Comparison of ENCODE assay signal across 1 cellular context in the genomic region with DNA sequence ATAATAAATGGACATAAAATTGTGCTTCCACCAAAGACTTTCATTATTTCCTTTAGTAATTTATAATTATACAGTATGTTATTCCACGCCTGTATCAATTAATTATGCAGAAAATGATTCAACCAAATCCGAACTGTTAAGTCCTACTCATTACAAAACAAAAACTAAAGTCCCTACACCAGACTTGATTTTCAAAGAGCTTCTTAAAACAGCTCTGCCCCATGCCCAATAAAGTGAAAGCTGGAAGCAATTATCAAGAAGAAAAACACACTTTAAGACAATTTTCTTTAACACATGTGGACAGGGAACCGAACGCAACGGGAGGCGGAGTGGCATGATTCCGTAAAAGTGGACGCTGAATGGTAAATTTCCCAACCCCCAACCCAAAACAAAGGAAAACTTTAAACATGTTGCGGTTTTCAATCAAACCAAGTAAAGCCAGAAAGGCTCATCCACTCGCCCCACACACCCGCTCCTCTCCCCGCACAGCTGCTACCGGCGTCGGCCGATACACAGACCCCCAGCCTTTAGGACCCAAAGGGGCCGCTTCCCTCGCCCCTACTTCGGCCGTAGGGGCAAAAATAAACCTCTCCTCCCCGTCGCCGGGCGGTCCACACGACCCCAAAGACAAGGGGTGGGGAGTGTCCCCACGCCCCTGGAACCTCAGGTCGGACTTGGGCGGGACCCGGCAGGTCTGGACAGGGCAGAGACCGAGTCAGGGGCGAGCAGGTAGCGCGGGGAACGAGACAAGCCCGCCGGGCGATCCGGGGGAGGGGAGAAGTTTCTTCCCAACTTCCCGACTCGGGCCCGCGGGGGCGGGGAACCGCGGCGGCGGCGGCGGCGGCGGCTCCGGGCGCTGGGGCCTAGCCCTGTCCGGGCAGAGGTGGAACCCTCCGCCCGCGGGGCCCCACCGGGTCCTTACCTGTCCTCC.
A peak's percentile ranks its signal among the peaks of the same experiment; 100 is the strongest.
TF ChIP-seq lines count a peak whose summit lies in the region.

No MANE protein-coding gene starts in this region.

TF ChIP-seq in HepG2, 621 proteins besides CTCF, POLR2A, EP300 and RAD21 (continued from another document and continues in another):
- TF ChIP-seq NR2C2 (CRISPR knock-in tag; IDR thresholded peaks at IDR 0.05; ENCODE audit: borderline replicate concordance): peak; percentile 10; the same call in 1 of the 2 replicates
- no peak for TF ChIP-seq EEA1 (CRISPR knock-in tag; IDR thresholded peaks at IDR 0.05; ENCODE audit: borderline replicate concordance)
- TF ChIP-seq, protein P1, sequence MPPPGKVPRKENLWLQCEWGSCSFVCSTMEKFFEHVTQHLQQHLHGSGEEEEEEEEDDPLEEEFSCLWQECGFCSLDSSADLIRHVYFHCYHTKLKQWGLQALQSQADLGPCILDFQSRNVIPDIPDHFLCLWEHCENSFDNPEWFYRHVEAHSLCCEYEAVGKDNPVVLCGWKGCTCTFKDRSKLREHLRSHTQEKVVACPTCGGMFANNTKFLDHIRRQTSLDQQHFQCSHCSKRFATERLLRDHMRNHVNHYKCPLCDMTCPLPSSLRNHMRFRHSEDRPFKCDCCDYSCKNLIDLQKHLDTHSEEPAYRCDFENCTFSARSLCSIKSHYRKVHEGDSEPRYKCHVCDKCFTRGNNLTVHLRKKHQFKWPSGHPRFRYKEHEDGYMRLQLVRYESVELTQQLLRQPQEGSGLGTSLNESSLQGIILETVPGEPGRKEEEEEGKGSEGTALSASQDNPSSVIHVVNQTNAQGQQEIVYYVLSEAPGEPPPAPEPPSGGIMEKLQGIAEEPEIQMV (CRISPR knock-in tag; IDR thresholded peaks at IDR 0.05; ENCODE audit: low read depth): no peak
- no peak; the same call in 1 of the 2 replicates for TF ChIP-seq ISX (CRISPR knock-in tag; conservative IDR thresholded peaks at IDR 0.05)
- TF ChIP-seq, protein P2, sequence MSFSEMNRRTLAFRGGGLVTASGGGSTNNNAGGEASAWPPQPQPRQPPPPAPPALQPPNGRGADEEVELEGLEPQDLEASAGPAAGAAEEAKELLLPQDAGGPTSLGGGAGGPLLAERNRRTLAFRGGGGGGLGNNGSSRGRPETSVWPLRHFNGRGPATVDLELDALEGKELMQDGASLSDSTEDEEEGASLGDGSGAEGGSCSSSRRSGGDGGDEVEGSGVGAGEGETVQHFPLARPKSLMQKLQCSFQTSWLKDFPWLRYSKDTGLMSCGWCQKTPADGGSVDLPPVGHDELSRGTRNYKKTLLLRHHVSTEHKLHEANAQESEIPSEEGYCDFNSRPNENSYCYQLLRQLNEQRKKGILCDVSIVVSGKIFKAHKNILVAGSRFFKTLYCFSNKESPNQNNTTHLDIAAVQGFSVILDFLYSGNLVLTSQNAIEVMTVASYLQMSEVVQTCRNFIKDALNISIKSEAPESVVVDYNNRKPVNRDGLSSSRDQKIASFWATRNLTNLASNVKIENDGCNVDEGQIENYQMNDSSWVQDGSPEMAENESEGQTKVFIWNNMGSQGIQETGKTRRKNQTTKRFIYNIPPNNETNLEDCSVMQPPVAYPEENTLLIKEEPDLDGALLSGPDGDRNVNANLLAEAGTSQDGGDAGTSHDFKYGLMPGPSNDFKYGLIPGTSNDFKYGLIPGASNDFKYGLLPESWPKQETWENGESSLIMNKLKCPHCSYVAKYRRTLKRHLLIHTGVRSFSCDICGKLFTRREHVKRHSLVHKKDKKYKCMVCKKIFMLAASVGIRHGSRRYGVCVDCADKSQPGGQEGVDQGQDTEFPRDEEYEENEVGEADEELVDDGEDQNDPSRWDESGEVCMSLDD (CRISPR knock-in tag; IDR thresholded peaks at IDR 0.05; ENCODE audit: borderline replicate concordance): 0 out of 2 replicates have a peak, but pooled peaks have one; percentile 10
- TF ChIP-seq ZNF619 (CRISPR knock-in tag; IDR thresholded peaks at IDR 0.05): peak; percentile 29; the same call in 1 of the 2 replicates
- TF ChIP-seq ZNF224 (CRISPR knock-in tag; IDR thresholded peaks at IDR 0.05): 0 out of 2 replicates have a peak, but pooled peaks have one; percentile 4
- TF ChIP-seq ZNF329 (CRISPR knock-in tag; IDR thresholded peaks at IDR 0.05; ENCODE audit: low read depth): peak; percentile 50; the same call in 1 of the 2 replicates
- TF ChIP-seq MYC (CRISPR knock-in tag; IDR thresholded peaks at IDR 0.05; ENCODE audit: borderline replicate concordance): 0 out of 2 replicates have a peak, but pooled peaks have one; percentile 11
- 0 out of 2 replicates have a peak, but pooled peaks have one; percentile 4 for TF ChIP-seq NCOA2 (CRISPR knock-in tag; IDR thresholded peaks at IDR 0.05)
- 0 out of 2 replicates have a peak, but pooled peaks have one; percentile 34 for TF ChIP-seq EED (CRISPR knock-in tag; IDR thresholded peaks at IDR 0.05)
- TF ChIP-seq, protein P3, sequence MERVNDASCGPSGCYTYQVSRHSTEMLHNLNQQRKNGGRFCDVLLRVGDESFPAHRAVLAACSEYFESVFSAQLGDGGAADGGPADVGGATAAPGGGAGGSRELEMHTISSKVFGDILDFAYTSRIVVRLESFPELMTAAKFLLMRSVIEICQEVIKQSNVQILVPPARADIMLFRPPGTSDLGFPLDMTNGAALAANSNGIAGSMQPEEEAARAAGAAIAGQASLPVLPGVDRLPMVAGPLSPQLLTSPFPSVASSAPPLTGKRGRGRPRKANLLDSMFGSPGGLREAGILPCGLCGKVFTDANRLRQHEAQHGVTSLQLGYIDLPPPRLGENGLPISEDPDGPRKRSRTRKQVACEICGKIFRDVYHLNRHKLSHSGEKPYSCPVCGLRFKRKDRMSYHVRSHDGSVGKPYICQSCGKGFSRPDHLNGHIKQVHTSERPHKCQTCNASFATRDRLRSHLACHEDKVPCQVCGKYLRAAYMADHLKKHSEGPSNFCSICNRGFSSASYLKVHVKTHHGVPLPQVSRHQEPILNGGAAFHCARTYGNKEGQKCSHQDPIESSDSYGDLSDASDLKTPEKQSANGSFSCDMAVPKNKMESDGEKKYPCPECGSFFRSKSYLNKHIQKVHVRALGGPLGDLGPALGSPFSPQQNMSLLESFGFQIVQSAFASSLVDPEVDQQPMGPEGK (CRISPR knock-in tag; IDR thresholded peaks at IDR 0.05): peak; percentile 12; the same call in 1 of the 2 replicates
- TF ChIP-seq, protein P4, sequence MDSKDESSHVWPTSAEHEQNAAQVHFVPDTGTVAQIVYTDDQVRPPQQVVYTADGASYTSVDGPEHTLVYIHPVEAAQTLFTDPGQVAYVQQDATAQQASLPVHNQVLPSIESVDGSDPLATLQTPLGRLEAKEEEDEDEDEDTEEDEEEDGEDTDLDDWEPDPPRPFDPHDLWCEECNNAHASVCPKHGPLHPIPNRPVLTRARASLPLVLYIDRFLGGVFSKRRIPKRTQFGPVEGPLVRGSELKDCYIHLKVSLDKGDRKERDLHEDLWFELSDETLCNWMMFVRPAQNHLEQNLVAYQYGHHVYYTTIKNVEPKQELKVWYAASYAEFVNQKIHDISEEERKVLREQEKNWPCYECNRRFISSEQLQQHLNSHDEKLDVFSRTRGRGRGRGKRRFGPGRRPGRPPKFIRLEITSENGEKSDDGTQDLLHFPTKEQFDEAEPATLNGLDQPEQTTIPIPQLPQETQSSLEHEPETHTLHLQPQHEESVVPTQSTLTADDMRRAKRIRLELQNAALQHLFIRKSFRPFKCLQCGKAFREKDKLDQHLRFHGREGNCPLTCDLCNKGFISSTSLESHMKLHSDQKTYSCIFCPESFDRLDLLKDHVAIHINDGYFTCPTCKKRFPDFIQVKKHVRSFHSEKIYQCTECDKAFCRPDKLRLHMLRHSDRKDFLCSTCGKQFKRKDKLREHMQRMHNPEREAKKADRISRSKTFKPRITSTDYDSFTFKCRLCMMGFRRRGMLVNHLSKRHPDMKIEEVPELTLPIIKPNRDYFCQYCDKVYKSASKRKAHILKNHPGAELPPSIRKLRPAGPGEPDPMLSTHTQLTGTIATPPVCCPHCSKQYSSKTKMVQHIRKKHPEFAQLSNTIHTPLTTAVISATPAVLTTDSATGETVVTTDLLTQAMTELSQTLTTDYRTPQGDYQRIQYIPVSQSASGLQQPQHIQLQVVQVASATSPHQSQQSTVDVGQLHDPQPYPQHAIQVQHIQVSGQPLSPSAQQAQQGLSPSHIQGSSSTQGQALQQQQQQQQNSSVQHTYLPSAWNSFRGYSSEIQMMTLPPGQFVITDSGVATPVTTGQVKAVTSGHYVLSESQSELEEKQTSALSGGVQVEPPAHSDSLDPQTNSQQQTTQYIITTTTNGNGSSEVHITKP (CRISPR knock-in tag; IDR thresholded peaks at IDR 0.05; ENCODE audit: low read depth): no peak
- TF ChIP-seq, protein P5, sequence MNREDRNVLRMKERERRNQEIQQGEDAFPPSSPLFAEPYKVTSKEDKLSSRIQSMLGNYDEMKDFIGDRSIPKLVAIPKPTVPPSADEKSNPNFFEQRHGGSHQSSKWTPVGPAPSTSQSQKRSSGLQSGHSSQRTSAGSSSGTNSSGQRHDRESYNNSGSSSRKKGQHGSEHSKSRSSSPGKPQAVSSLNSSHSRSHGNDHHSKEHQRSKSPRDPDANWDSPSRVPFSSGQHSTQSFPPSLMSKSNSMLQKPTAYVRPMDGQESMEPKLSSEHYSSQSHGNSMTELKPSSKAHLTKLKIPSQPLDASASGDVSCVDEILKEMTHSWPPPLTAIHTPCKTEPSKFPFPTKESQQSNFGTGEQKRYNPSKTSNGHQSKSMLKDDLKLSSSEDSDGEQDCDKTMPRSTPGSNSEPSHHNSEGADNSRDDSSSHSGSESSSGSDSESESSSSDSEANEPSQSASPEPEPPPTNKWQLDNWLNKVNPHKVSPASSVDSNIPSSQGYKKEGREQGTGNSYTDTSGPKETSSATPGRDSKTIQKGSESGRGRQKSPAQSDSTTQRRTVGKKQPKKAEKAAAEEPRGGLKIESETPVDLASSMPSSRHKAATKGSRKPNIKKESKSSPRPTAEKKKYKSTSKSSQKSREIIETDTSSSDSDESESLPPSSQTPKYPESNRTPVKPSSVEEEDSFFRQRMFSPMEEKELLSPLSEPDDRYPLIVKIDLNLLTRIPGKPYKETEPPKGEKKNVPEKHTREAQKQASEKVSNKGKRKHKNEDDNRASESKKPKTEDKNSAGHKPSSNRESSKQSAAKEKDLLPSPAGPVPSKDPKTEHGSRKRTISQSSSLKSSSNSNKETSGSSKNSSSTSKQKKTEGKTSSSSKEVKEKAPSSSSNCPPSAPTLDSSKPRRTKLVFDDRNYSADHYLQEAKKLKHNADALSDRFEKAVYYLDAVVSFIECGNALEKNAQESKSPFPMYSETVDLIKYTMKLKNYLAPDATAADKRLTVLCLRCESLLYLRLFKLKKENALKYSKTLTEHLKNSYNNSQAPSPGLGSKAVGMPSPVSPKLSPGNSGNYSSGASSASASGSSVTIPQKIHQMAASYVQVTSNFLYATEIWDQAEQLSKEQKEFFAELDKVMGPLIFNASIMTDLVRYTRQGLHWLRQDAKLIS (CRISPR knock-in tag; IDR thresholded peaks at IDR 0.05): peak; percentile 11; the same call in 1 of the 2 replicates
- 0 out of 2 replicates have a peak, but pooled peaks have one; percentile 37 for TF ChIP-seq HDAC2 (CRISPR knock-in tag; IDR thresholded peaks at IDR 0.05)
- TF ChIP-seq ZBTB3 (CRISPR knock-in tag; IDR thresholded peaks at IDR 0.05; ENCODE audit: borderline replicate concordance, low read depth): no peak
- TF ChIP-seq ZNF670 (CRISPR knock-in tag; IDR thresholded peaks at IDR 0.05; ENCODE audit: borderline replicate concordance): 0 out of 2 replicates have a peak, but pooled peaks have one; percentile 8
- TF ChIP-seq, protein P6, sequence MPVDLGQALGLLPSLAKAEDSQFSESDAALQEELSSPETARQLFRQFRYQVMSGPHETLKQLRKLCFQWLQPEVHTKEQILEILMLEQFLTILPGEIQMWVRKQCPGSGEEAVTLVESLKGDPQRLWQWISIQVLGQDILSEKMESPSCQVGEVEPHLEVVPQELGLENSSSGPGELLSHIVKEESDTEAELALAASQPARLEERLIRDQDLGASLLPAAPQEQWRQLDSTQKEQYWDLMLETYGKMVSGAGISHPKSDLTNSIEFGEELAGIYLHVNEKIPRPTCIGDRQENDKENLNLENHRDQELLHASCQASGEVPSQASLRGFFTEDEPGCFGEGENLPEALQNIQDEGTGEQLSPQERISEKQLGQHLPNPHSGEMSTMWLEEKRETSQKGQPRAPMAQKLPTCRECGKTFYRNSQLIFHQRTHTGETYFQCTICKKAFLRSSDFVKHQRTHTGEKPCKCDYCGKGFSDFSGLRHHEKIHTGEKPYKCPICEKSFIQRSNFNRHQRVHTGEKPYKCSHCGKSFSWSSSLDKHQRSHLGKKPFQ (CRISPR knock-in tag; IDR thresholded peaks at IDR 0.05; ENCODE audit: insufficient replicate concordance): no peak
- TF ChIP-seq ZNF879 (CRISPR knock-in tag; IDR thresholded peaks at IDR 0.05): 0 out of 2 replicates have a peak, but pooled peaks have one; percentile 56
- peak; percentile 27 for TF ChIP-seq RBM39 (IDR thresholded peaks at IDR 0.05; ENCODE audit: low read depth, low read length, poor library complexity, severe bottlenecking)
- TF ChIP-seq AGO2 (optimal IDR thresholded peaks at IDR 0.05; ENCODE audit: low read depth, low read length): peak; percentile 49
- TF ChIP-seq, protein P7, sequence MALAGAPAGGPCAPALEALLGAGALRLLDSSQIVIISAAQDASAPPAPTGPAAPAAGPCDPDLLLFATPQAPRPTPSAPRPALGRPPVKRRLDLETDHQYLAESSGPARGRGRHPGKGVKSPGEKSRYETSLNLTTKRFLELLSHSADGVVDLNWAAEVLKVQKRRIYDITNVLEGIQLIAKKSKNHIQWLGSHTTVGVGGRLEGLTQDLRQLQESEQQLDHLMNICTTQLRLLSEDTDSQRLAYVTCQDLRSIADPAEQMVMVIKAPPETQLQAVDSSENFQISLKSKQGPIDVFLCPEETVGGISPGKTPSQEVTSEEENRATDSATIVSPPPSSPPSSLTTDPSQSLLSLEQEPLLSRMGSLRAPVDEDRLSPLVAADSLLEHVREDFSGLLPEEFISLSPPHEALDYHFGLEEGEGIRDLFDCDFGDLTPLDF (CRISPR knock-in tag; IDR thresholded peaks at IDR 0.05): peak; percentile 7; the same call in 1 of the 2 replicates
- TF ChIP-seq HNF4G (IDR thresholded peaks at IDR 0.05; ENCODE audit: borderline replicate concordance, low read depth, low read length): 0 out of 2 replicates have a peak, but pooled peaks have one; percentile 2
- no peak for TF ChIP-seq HNF4G (CRISPR knock-in tag; IDR thresholded peaks at IDR 0.05; ENCODE audit: borderline replicate concordance, low read depth)
- 0 out of 2 replicates have a peak, but pooled peaks have one; percentile 45 for TF ChIP-seq TOE1 (CRISPR knock-in tag; IDR thresholded peaks at IDR 0.05)
- TF ChIP-seq, protein P8, sequence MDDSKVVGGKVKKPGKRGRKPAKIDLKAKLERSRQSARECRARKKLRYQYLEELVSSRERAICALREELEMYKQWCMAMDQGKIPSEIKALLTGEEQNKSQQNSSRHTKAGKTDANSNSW (CRISPR knock-in tag; IDR thresholded peaks at IDR 0.05; ENCODE audit: borderline replicate concordance): 0 out of 2 replicates have a peak, but pooled peaks have one; percentile 34
- TF ChIP-seq, protein P9, sequence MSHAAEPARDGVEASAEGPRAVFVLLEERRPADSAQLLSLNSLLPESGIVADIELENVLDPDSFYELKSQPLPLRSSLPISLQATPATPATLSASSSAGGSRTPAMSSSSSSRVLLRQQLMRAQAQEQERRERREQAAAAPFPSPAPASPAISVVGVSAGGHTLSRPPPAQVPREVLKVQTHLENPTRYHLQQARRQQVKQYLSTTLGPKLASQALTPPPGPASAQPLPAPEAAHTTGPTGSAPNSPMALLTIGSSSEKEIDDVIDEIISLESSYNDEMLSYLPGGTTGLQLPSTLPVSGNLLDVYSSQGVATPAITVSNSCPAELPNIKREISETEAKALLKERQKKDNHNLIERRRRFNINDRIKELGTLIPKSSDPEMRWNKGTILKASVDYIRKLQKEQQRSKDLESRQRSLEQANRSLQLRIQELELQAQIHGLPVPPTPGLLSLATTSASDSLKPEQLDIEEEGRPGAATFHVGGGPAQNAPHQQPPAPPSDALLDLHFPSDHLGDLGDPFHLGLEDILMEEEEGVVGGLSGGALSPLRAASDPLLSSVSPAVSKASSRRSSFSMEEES (CRISPR knock-in tag; IDR thresholded peaks at IDR 0.05): 0 out of 2 replicates have a peak, but pooled peaks have one; percentile 17
- peak; percentile 39; the same call in 1 of the 2 replicates for TF ChIP-seq SALL1 (CRISPR knock-in tag; IDR thresholded peaks at IDR 0.05)
